ENCODE assay signal across 8 cellular contexts in genomic region chr11:34438529-34439507, GRCh38. TPM values are rescaled to one million over a fixed set of nuclear protein-coding genes. Genes with fewer than 3 reads are reported as not detected.
DNase-seq lines count a peak whose midpoint lies in the region; FAIRE-seq and TF ChIP-seq lines count a peak whose summit lies in the region.

Gene CAT (plus strand): TSS chr11:34438934. CDS start chr11:34439014, 80 bp downstream.

- H3K4me1 ChIP-seq in ovary (ENCODE audit: insufficient read depth) (peaks cover 5% of the 10 kb centered on the region), thyroid gland (peaks cover 8 to 36% of the 10 kb centered on the region in 2 donors)

- TF ChIP-seq CTCF in HFF-Myc (IDR thresholded peaks at IDR 0.05; ENCODE audit: low read depth, low read length, missing control alignments) (no peak), ovary (IDR thresholded peaks at IDR 0.05) (no peak), thyroid gland (IDR thresholded peaks at IDR 0.05) (no peak)

- TF ChIP-seq EP300 in ovary (IDR thresholded peaks at IDR 0.05), result no peak

- TF ChIP-seq POLR2A in ovary (IDR thresholded peaks at IDR 0.05) (peak; percentile 57), thyroid gland (IDR thresholded peaks at IDR 0.05) (peak; percentile 75 to 87)

- H3K9me3 ChIP-seq in ovary (no peaks in the 10 kb centered on the region), thyroid gland (no peaks in the 10 kb centered on the region)

- H3K27me3 ChIP-seq in ovary, result no peaks in the 10 kb centered on the region
- H3K27me3 ChIP-seq in thyroid gland, result no peaks in the 10 kb centered on the region

- peak within 1 kb of the TSS; percentile 60 for H3K4me3 ChIP-seq in HFF-Myc (replicated peaks; ENCODE audit: low read depth, low read length)
- H3K4me3 ChIP-seq in ovary, result peak within 1 kb of the TSS; percentile 84
- H3K4me3 ChIP-seq in thyroid gland (replicated peaks in 1 of 3), result peak within 1 kb of the TSS; percentile 76 to 92 (median 78)

- H3K36me3 ChIP-seq in ovary, result no peaks in the 10 kb centered on the region
- no peaks in the 10 kb centered on the region for H3K36me3 ChIP-seq in thyroid gland

- WGBS in ovary, 3 donors, result 1% methylated on average over 53 to 62 of the region's 62 CpGs
- 0 to 1% methylated on average over 11 to 46 of the region's 62 CpGs for WGBS in thyroid gland, 2 donors

- H3K27ac ChIP-seq in ovary (peak within 1 kb of the TSS; percentile 50 to 72), thyroid gland (peak within 1 kb of the TSS; percentile 88 to 99 (median 88))

- DNase-seq in GM03348 (ENCODE audit: low spot score) (peak; percentile 99), HFF-Myc (ENCODE audit: extremely low read depth, low read depth) (peak; percentile 87), MV-4-11 (lab: John Stamatoyannopoulos, UW) (peak; percentile 98), SK-N-DZ (ENCODE audit: low spot score) (peak; percentile 97), frontal cortex (ENCODE audit: low spot score in 2 of 2) (peak; percentile 70 to 89), ovary (peak; percentile 96 to 98 (median 97)), thyroid gland (peak; percentile 99)
- peak; percentile 99 for DNase-seq in activated naive CD4-positive, alpha-beta T cell treated with Interleukin-2 at 50 U/mL for 16 hours

- intact Hi-C loops in ovary (cut with DNase I) (no loop called here), thyroid gland (cut with DNase I) (no loop called here)

- no peak for FAIRE-seq in frontal cortex (lab: Jason Lieb, UNC)

RNA-seq across cellular contexts. Expression of gene CAT, which starts in this region (rescaled TPM):
- 27.7 and 29.9 TPM in 2 replicates for polyA plus RNA-seq in SK-N-DZ (2014; cell fraction: cytosol; rRNA removed)
- 29.5 and 36.5 TPM in 2 replicates for polyA plus RNA-seq in SK-N-DZ (2014; cell fraction: nucleus; rRNA removed)
- 55.0 TPM for total RNA-seq in frontal cortex
- total RNA-seq in ovary, result 10 to 100 TPM; 38.5 to 89.7 (median 51.8) TPM
- 100 to 1,000 TPM in 1 of 2 donors, 10 to 100 TPM in 1; 53.9 to 125 TPM for polyA plus RNA-seq in ovary
- 100 to 1,000 TPM; 232 to 609 (median 451) TPM for total RNA-seq in thyroid gland

Comparison
In these comparisons a context has a peak if more than half of its experiments do, and no peak if none do; other contexts are left out.
1. Peak in every context shown above with its lines: DNase-seq, H3K4me3 ChIP-seq and H3K27ac ChIP-seq.